4 cellular contexts compared by ENCODE assay signal in genomic region chr1:149732781-149733180, GRCh38. TPM values are rescaled to one million over a fixed set of nuclear protein-coding genes. Genes with fewer than 3 reads are reported as not detected.
"Had no signal": no experiment of that assay in that cellular context is flagged by ENCODE, and none has a peak within 500 bp of the region (broad histone marks: within the 10 kb centered on the region; RNA-seq: fewer than 3 reads in every experiment).

No MANE protein-coding gene starts in this region.

RNA-seq across cellular contexts. Expression of gene FCGR1A, which starts 49.7 kb away (rescaled TPM):
- total RNA-seq: HepG2, HT-29, HT1080, IMR-90 had no signal
